Comparison of ENCODE assay signal across 24 cellular contexts in the genomic region with DNA sequence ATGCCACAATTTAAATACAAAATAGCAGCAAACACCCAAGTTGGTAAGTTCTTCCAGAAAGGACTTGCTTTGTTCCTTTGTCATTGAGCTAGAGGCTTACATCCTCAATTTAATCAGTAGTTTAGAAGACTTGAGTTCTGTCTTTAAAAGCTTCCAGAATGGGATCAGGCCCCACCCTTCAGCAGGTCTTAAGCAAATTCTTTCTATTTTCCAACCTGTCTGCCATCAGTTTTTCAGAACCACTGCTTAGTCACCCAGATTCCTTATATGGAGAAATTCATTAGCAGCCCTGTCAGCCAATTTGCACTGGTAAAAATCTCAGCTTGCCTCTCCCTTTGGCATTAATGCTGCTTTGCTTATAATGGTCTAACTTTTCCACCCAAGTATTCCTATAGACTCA.
"Had no signal": no experiment of that assay in that cellular context is flagged by ENCODE, and none has a peak within 500 bp of the region (broad histone marks: within the 10 kb centered on the region; RNA-seq: fewer than 3 reads in every experiment).

No MANE protein-coding gene starts in this region.

- H3K9me3 Mint-ChIP-seq: effector memory CD8-positive, alpha-beta T cell; stimulated activated effector memory CD8-positive, alpha-beta T cell treated with anti-CD3 and anti-CD28 coated beads, Interleukin-12 subunit alpha, Interleukin-12 subunit beta, amount 100 ng/mL, for 72 hours; type B pancreatic cell had no signal

- H3K36me3 ChIP-seq: gastrocnemius medialis, ovary, stomach, thyroid gland had no signal

- H3K27me3 Mint-ChIP-seq: effector memory CD8-positive, alpha-beta T cell; memory B cell; naive thymus-derived CD4-positive, alpha-beta T cell; type B pancreatic cell had no signal

- H3K36me3 Mint-ChIP-seq: memory B cell; naive thymus-derived CD4-positive, alpha-beta T cell; stimulated activated effector memory CD8-positive, alpha-beta T cell treated with anti-CD3 and anti-CD28 coated beads, Interleukin-12 subunit alpha, Interleukin-12 subunit beta, amount 100 ng/mL, for 72 hours; type B pancreatic cell had no signal

- H3K9me3 ChIP-seq: gastrocnemius medialis, ovary, thyroid gland had no signal

- H3K4me1 ChIP-seq: gastrocnemius medialis, psoas muscle, stomach, thyroid gland had no signal

- ATAC-seq: effector memory CD8-positive, alpha-beta T cell; gastrocnemius medialis; left lobe of liver; naive thymus-derived CD4-positive, alpha-beta T cell; psoas muscle; sciatic nerve; stimulated activated effector memory CD8-positive, alpha-beta T cell treated with anti-CD3 and anti-CD28 coated beads, Interleukin-12 subunit alpha, Interleukin-12 subunit beta, amount 100 ng/mL, for 72 hours had no signal

- H3K27me3 ChIP-seq: gastrocnemius medialis, ovary, stomach, thyroid gland had no signal

- H3K27ac Mint-ChIP-seq: effector memory CD8-positive, alpha-beta T cell; memory B cell; naive thymus-derived CD4-positive, alpha-beta T cell; nephron; stimulated activated effector memory CD8-positive, alpha-beta T cell treated with anti-CD3 and anti-CD28 coated beads, Interleukin-12 subunit alpha, Interleukin-12 subunit beta, amount 100 ng/mL, for 72 hours; type B pancreatic cell had no signal

- H3K27ac ChIP-seq: gastrocnemius medialis, ovary, psoas muscle, stomach, thyroid gland had no signal

- H3K4me3 ChIP-seq: gastrocnemius medialis, lung, ovary, psoas muscle, stomach, thyroid gland had no signal

- DNase-seq: cortex of kidney; effector memory CD8-positive, alpha-beta T cell; gastrocnemius medialis; head of caudate nucleus; kidney; midbrain; naive thymus-derived CD4-positive, alpha-beta T cell; occipital lobe; ovary; posterior cingulate gyrus; psoas muscle; retina; stimulated activated CD4-positive, alpha-beta T cell treated with anti-CD3 and anti-CD28 coated beads, Interleukin-2, amount 100 ng/mL, for 24 hours; stimulated activated CD4-positive, alpha-beta T cell treated with anti-CD3 and anti-CD28 coated beads, Interleukin-4, amount 100 ng/mL, for 24 hours; stimulated activated naive CD4-positive, alpha-beta T cell treated with Interleukin-2 at 50 U/mL for 16 hours; stomach; thyroid gland had no signal

- H3K4me1 Mint-ChIP-seq: memory B cell; naive thymus-derived CD4-positive, alpha-beta T cell; nephron; stimulated activated effector memory CD8-positive, alpha-beta T cell treated with anti-CD3 and anti-CD28 coated beads, Interleukin-12 subunit alpha, Interleukin-12 subunit beta, amount 100 ng/mL, for 72 hours had no signal

- H3K4me3 Mint-ChIP-seq: effector memory CD8-positive, alpha-beta T cell; memory B cell; naive thymus-derived CD4-positive, alpha-beta T cell; nephron; stimulated activated effector memory CD8-positive, alpha-beta T cell treated with anti-CD3 and anti-CD28 coated beads, Interleukin-12 subunit alpha, Interleukin-12 subunit beta, amount 100 ng/mL, for 72 hours; type B pancreatic cell had no signal
